In genomic region chr7:27923308-27923980, GRCh38 we compare ENCODE assay signal across 17 cellular contexts.
DNase-seq lines count a peak whose midpoint lies in the region; ATAC-seq and TF ChIP-seq lines count a peak whose summit lies in the region.
"Had no signal": no experiment of that assay in that cellular context is flagged by ENCODE, and none has a peak within 500 bp of the region (broad histone marks: within the 10 kb centered on the region; RNA-seq: fewer than 3 reads in every experiment).

No MANE protein-coding gene starts in this region.

- no peaks in the 10 kb centered on the region for H3K9me3 ChIP-seq in BE2C
- H3K9me3 ChIP-seq: breast epithelium, right lobe of liver, upper lobe of right lung had no signal

- CTCF ChIA-PET in HEK293T (lab: Yijun Ruan, JAX): no interaction called here

- H3K4me3 ChIP-seq in BE2C (ENCODE audit: low read depth, low read length): peak overlapping the region; percentile 8
- H3K4me3 ChIP-seq in fibroblast of pulmonary artery (replicated peaks; ENCODE audit: low read depth, low read length): no peak overlapping the region
- H3K4me3 ChIP-seq: breast epithelium, lung, right lobe of liver, upper lobe of right lung had no signal

- H3K4me1 ChIP-seq in BE2C: peaks cover 22% of the 10 kb centered on the region
- H3K4me1 ChIP-seq: breast epithelium, upper lobe of right lung had no signal

- H3K36me3 ChIP-seq in BE2C: no peaks in the 10 kb centered on the region; the same call in 1 of the 2 replicates
- H3K36me3 ChIP-seq: breast epithelium, right lobe of liver, upper lobe of right lung had no signal

- no peaks in the 10 kb centered on the region for H3K27me3 ChIP-seq in BE2C
- H3K27me3 ChIP-seq: breast epithelium, right lobe of liver, upper lobe of right lung had no signal

- POLR2A ChIA-PET in HEK293T (lab: Yijun Ruan, JAX): no interaction called here

- TF ChIP-seq CTCF in BE2C (IDR thresholded peaks at IDR 0.05; ENCODE audit: low read depth, low read length) (no peak), fibroblast of pulmonary artery (IDR thresholded peaks at IDR 0.05; ENCODE audit: low read length, missing control alignments) (no peak)

- DNase-seq in BE2C (peak; percentile 80), NCI-H446 (lab: John Stamatoyannopoulos, UW) (peak; percentile 26 to 60), fibroblast of pulmonary artery (ENCODE audit: low read depth) (peak; percentile 60), myocyte (ENCODE audit: low read depth) (peak; percentile 66), hippocampal formation (lab: John Stamatoyannopoulos, UW) (no peak), HEK293T (ENCODE audit: extremely low spot score) (no peak)
- no peak for DNase-seq in activated CD8-positive, alpha-beta memory T cell treated with anti-CD3 and anti-CD28 coated beads, Interleukin-2, amount 50 U/mL, for 48 hours
- DNase-seq: activated naive CD4-positive, alpha-beta T cell treated with anti-CD3 and anti-CD28 coated beads, Interleukin-2, amount 50 U/mL, for 16 hours; effector CD8-positive, alpha-beta T cell; NCI-H510A; right lobe of liver; T-cell; upper lobe of right lung had no signal

- no peak for ATAC-seq in HG03354 (IDR thresholded peaks at IDR 0.05; ENCODE audit: poor library complexity, severe bottlenecking, unreplicated experiment)
- ATAC-seq: HCT116, right lobe of liver, T-cell, upper lobe of right lung had no signal

TF ChIP-seq in HEK293T, 16 proteins besides CTCF, POLR2A, EP300 and RAD21:
- TF ChIP-seq BHLHE40 (IDR thresholded peaks at IDR 0.05; ENCODE audit: borderline replicate concordance) (no peak), SUZ12 (IDR thresholded peaks at IDR 0.05) (no peak), TARDBP (IDR thresholded peaks at IDR 0.05) (no peak), FOXA1 (IDR thresholded peaks at IDR 0.05) (no peak), SP1 (IDR thresholded peaks at IDR 0.05) (no peak), ARNT (IDR thresholded peaks at IDR 0.05) (no peak), NFRKB (IDR thresholded peaks at IDR 0.05) (no peak), ELF4 (IDR thresholded peaks at IDR 0.05) (no peak), ZNF384 (IDR thresholded peaks at IDR 0.05) (no peak)

Comparison
In these comparisons a context has a peak if more than half of its experiments do, and no peak if none do; other contexts are left out.
1. DNase-seq: peak in BE2C (single experiment), NCI-H446 (2 of 2), fibroblast of pulmonary artery (single experiment) and myocyte (single experiment); none in hippocampal formation (0 of 2), activated CD8-positive, alpha-beta memory T cell treated with anti-CD3 and anti-CD28 coated beads, Interleukin-2, amount 50 U/mL, for 48 hours (single experiment) and HEK293T (single experiment).